In the genomic region with DNA sequence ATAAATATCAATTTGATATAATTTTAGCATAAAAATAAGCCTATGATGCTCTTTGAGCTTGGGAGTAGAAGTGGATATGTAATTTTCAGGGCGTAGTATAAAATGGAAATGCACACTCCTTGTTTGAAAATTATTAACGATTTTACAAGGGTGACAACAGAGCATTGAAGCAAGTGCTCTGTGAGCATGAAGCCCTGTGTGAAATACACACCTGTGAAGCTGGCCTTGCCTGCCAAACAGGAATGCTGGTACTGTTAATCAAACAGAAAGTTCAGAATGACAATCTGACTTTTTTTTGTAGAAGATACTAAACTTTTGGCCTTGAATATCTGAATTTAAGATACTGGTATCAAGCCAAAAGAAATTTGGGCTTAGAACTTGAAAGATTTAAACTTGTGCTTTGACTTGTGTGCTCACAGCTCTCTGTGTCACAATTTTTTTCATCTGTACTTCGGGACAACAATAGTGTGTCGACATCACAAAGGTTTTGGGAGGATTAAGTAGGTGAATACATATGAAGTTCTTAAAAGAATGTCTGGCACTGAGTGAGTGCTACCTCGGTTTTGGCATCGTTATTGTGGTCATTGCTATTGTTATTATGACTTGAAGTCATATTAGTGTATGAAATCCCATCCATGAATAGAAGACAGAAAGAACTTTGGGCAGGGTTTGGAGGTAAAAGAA, we compare ENCODE assay signal across 28 cellular contexts. TPM values are rescaled to one million over a fixed set of nuclear protein-coding genes. Genes with fewer than 3 reads are reported as not detected.
DNase-seq lines count a peak whose midpoint lies in the region; ATAC-seq, FAIRE-seq and TF ChIP-seq lines count a peak whose summit lies in the region.
"Had no signal": no experiment of that assay in that cellular context is flagged by ENCODE, and none has a peak within 500 bp of the region (broad histone marks: within the 10 kb centered on the region; RNA-seq: fewer than 3 reads in every experiment).

No MANE protein-coding gene starts in this region.

- no peak for TF ChIP-seq CTCF in MCF 10A (IDR thresholded peaks at IDR 0.05; ENCODE audit: unreplicated experiment)
- no peak for TF ChIP-seq CTCF in breast epithelium (IDR thresholded peaks at IDR 0.05)
- TF ChIP-seq CTCF in left lung (IDR thresholded peaks at IDR 0.05) = no peak

- H3K27ac ChIP-seq in breast epithelium (no peak overlapping the region), esophagus (ENCODE audit: low read depth in 2 of 2, low read length in 1 of 2) (peak overlapping the region; percentile 21 to 42), left lung (no peak overlapping the region), small intestine (ENCODE audit: low read depth in 1 of 2, low read length in 1 of 2) (no peak overlapping the region)
- no peak overlapping the region for H3K27ac ChIP-seq in CD8-positive, alpha-beta memory T cell (ENCODE audit: low read depth, low read length)
- H3K27ac ChIP-seq: 22Rv1, BLaER1 had no signal

- CTCF ChIA-PET in MCF 10A (lab: Yijun Ruan, JAX) = interaction anchor here (0.6 to 1.5 kb wide), 4 partner anchors 9 to 53 kb away, joined by 3 to 5 read pairs (median 4); no protein-coding TSS in a partner anchor
- CTCF ChIA-PET in CD8-positive, alpha-beta memory T cell (lab: Charles Lee) = no interaction called here

- H3K36me3 ChIP-seq in breast epithelium (no peaks in the 10 kb centered on the region), esophagus (ENCODE audit: control insufficient read depth in 2 of 2, insufficient read depth in 2 of 2, low read length in 1 of 2) (no peaks in the 10 kb centered on the region), left lung (peaks cover 0 to 33% of the 10 kb centered on the region in 2 donors), small intestine (ENCODE audit: control insufficient read depth in 2 of 2, insufficient read depth in 2 of 2, low read length in 2 of 2) (no peaks in the 10 kb centered on the region)
- H3K36me3 ChIP-seq in CD8-positive, alpha-beta memory T cell (ENCODE audit: insufficient read depth, low read length) = no peaks in the 10 kb centered on the region
- H3K36me3 ChIP-seq: BE2C, BLaER1 had no signal

- H3K27me3 Mint-ChIP-seq in MCF 10A (ENCODE audit: insufficient read depth, unreplicated experiment) = no peaks in the 10 kb centered on the region
- H3K27me3 Mint-ChIP-seq in stimulated activated memory B cell treated with anti-CD40 and anti-IgM and Interleukin-4, amounts not matched to agents 10 μg/mL and 1 μg/mL and 100 μg/mL, for 72 hours = no peaks in the 10 kb centered on the region
- no peaks in the 10 kb centered on the region for H3K27me3 Mint-ChIP-seq in CD8-positive, alpha-beta memory T cell
- H3K27me3 Mint-ChIP-seq: CD4-positive, alpha-beta memory T cell; CD4-positive, CD25-positive, alpha-beta regulatory T cell had no signal

- DNase-seq in MCF 10A (ENCODE audit: unreplicated experiment) (peak; percentile 8), breast epithelium (ENCODE audit: low spot score in 2 of 2) (no peak), left lung (no peak), small intestine (no peak)
- no peak for DNase-seq in CD8-positive, alpha-beta memory T cell
- DNase-seq: ACHN; BE2C; C1 segment of cervical spinal cord; Caco-2; Calu3; CD4-positive, alpha-beta memory T cell; CD4-positive, CD25-positive, alpha-beta regulatory T cell; DMS79; DND-41; EL; GDM1 had no signal

- intact Hi-C loops in MCF 10A (cut with micrococcal nuclease) (no loop called here), breast epithelium (cut with DNase I; ENCODE audit: low total_unique reads) (no loop called here), left lung (cut with DNase I) (no loop called here)

- 46 to 55% methylated on average over 6 of the region's 6 CpGs for WGBS in esophagus, 2 donors
- WGBS in small intestine, 3 donors = 61 to 85% (median 72%) methylated on average over 6 of the region's 6 CpGs

- H3K4me1 ChIP-seq in breast epithelium (no peaks in the 10 kb centered on the region), esophagus (ENCODE audit: control insufficient read depth in 2 of 2, insufficient read depth in 2 of 2, low read length in 1 of 2) (no peaks in the 10 kb centered on the region), left lung (no peaks in the 10 kb centered on the region), small intestine (ENCODE audit: control insufficient read depth in 2 of 2, insufficient read depth in 1 of 2, low read depth in 1 of 2, low read length in 1 of 2) (no peaks in the 10 kb centered on the region)
- no peaks in the 10 kb centered on the region for H3K4me1 ChIP-seq in CD8-positive, alpha-beta memory T cell (ENCODE audit: insufficient read depth, low read length)
- H3K4me1 ChIP-seq: BE2C, BLaER1, Caco-2 had no signal

- BruUV-seq in MCF 10A (replicated peaks; lab: Mats Ljungman, UMichigan) = no TSS peak

- H3K4me1 Mint-ChIP-seq in MCF 10A (ENCODE audit: insufficient read depth, unreplicated experiment) = no peaks in the 10 kb centered on the region
- H3K4me1 Mint-ChIP-seq in stimulated activated memory B cell treated with anti-CD40 and anti-IgM and Interleukin-4, amounts not matched to agents 10 μg/mL and 1 μg/mL and 100 μg/mL, for 72 hours = peaks cover 6% of the 10 kb centered on the region
- no peaks in the 10 kb centered on the region for H3K4me1 Mint-ChIP-seq in CD8-positive, alpha-beta memory T cell
- H3K4me1 Mint-ChIP-seq: CD14-positive monocyte; CD4-positive, alpha-beta memory T cell; CD4-positive, CD25-positive, alpha-beta regulatory T cell had no signal

- no peak for FAIRE-seq in small intestine (lab: Jason Lieb, UNC)
- FAIRE-seq: D721Med, GM12878, GM12892, GM18507, GM19239 had no signal

- no peak overlapping the region for H3K27ac Mint-ChIP-seq in MCF 10A (ENCODE audit: low read depth, unreplicated experiment)
- peak overlapping the region; percentile 1 for H3K27ac Mint-ChIP-seq in stimulated activated memory B cell treated with anti-CD40 and anti-IgM and Interleukin-4, amounts not matched to agents 10 μg/mL and 1 μg/mL and 100 μg/mL, for 72 hours
- H3K27ac Mint-ChIP-seq in CD8-positive, alpha-beta memory T cell = no peak overlapping the region
- H3K27ac Mint-ChIP-seq: CD14-positive monocyte; CD4-positive, alpha-beta memory T cell; CD4-positive, CD25-positive, alpha-beta regulatory T cell had no signal

- H3K9me3 ChIP-seq in breast epithelium (no peaks in the 10 kb centered on the region), esophagus (ENCODE audit: control insufficient read depth in 2 of 2, insufficient read depth in 1 of 2, low read depth in 1 of 2, low read length in 1 of 2) (no peaks in the 10 kb centered on the region), left lung (no peaks in the 10 kb centered on the region), small intestine (ENCODE audit: control insufficient read depth, low read depth) (no peaks in the 10 kb centered on the region)
- no peaks in the 10 kb centered on the region for H3K9me3 ChIP-seq in CD8-positive, alpha-beta memory T cell (ENCODE audit: low read length)
- H3K9me3 ChIP-seq: BE2C, BLaER1 had no signal

- TF ChIP-seq POLR2A in breast epithelium (IDR thresholded peaks at IDR 0.05) = no peak

- POLR2A ChIA-PET in MCF 10A (lab: Yijun Ruan, JAX) = no interaction called here
- POLR2A ChIA-PET in CD8-positive, alpha-beta memory T cell (lab: Charles Lee) = no interaction called here

- ATAC-seq in left lung (peak; percentile 5), GM21381 (IDR thresholded peaks at IDR 0.05; ENCODE audit: unreplicated experiment) (no peak)
- ATAC-seq in stimulated activated memory B cell treated with anti-CD40 and anti-IgM and Interleukin-4, amounts not matched to agents 10 μg/mL and 1 μg/mL and 100 μg/mL, for 72 hours = no peak
- ATAC-seq: GM12878 had no signal

- H3K9me3 Mint-ChIP-seq in MCF 10A (ENCODE audit: unreplicated experiment) = no peaks in the 10 kb centered on the region
- no peaks in the 10 kb centered on the region for H3K9me3 Mint-ChIP-seq in stimulated activated memory B cell treated with anti-CD40 and anti-IgM and Interleukin-4, amounts not matched to agents 10 μg/mL and 1 μg/mL and 100 μg/mL, for 72 hours
- H3K9me3 Mint-ChIP-seq in CD8-positive, alpha-beta memory T cell = no peaks in the 10 kb centered on the region
- H3K9me3 Mint-ChIP-seq: CD14-positive monocyte; CD4-positive, CD25-positive, alpha-beta regulatory T cell had no signal

- no peaks in the 10 kb centered on the region for H3K36me3 Mint-ChIP-seq in MCF 10A (ENCODE audit: insufficient read depth, unreplicated experiment)
- H3K36me3 Mint-ChIP-seq in stimulated activated memory B cell treated with anti-CD40 and anti-IgM and Interleukin-4, amounts not matched to agents 10 μg/mL and 1 μg/mL and 100 μg/mL, for 72 hours = peaks cover 22% of the 10 kb centered on the region
- H3K36me3 Mint-ChIP-seq in CD8-positive, alpha-beta memory T cell = no peaks in the 10 kb centered on the region
- H3K36me3 Mint-ChIP-seq: CD4-positive, alpha-beta memory T cell; CD4-positive, CD25-positive, alpha-beta regulatory T cell had no signal

- no peaks in the 10 kb centered on the region for H3K27me3 ChIP-seq in breast epithelium
- no peaks in the 10 kb centered on the region for H3K27me3 ChIP-seq in esophagus (ENCODE audit: control insufficient read depth in 1 of 2, insufficient read depth in 2 of 2, low read length in 2 of 2)
- H3K27me3 ChIP-seq in left lung = no peaks in the 10 kb centered on the region
- H3K27me3 ChIP-seq in small intestine (ENCODE audit: control insufficient read depth in 2 of 2, insufficient read depth in 2 of 2, low read length in 2 of 2) = no peaks in the 10 kb centered on the region
- H3K27me3 ChIP-seq in CD8-positive, alpha-beta memory T cell (ENCODE audit: insufficient read depth, low read length, poor library complexity, severe bottlenecking) = no peaks in the 10 kb centered on the region
- H3K27me3 ChIP-seq: BE2C, BLaER1 had no signal

- H3K4me3 Mint-ChIP-seq in MCF 10A (ENCODE audit: unreplicated experiment) = no peak overlapping the region
- H3K4me3 Mint-ChIP-seq in stimulated activated memory B cell treated with anti-CD40 and anti-IgM and Interleukin-4, amounts not matched to agents 10 μg/mL and 1 μg/mL and 100 μg/mL, for 72 hours = no peak overlapping the region
- no peak overlapping the region for H3K4me3 Mint-ChIP-seq in CD8-positive, alpha-beta memory T cell
- H3K4me3 Mint-ChIP-seq: CD14-positive monocyte; CD4-positive, alpha-beta memory T cell; CD4-positive, CD25-positive, alpha-beta regulatory T cell had no signal

- H3K4me3 ChIP-seq in breast epithelium = no peak overlapping the region
- no peak overlapping the region for H3K4me3 ChIP-seq in esophagus (ENCODE audit: low read depth in 1 of 2, low read length in 2 of 2)
- no peak overlapping the region for H3K4me3 ChIP-seq in left lung
- no peak overlapping the region for H3K4me3 ChIP-seq in small intestine (ENCODE audit: low read depth in 1 of 2, low read length in 2 of 2)
- no peak overlapping the region for H3K4me3 ChIP-seq in CD8-positive, alpha-beta memory T cell (ENCODE audit: low read length)
- H3K4me3 ChIP-seq: BLaER1, GM12878 had no signal

RNA-seq across cellular contexts. Expression of gene LRRK2, which starts 47.3 kb away (rescaled TPM):
- total RNA-seq in MCF 10A (2022) = 4.2 and 4.5 TPM in 2 replicates
- total RNA-seq in breast epithelium = 10 to 100 TPM; 11.1 to 30.9 (median 13.5) TPM
- 1 to 10 TPM; 5.8 to 6.6 TPM for polyA plus RNA-seq in esophagus
- total RNA-seq in left lung = 100 to 1,000 TPM; 351 to 515 TPM
- polyA plus RNA-seq in small intestine = 1 to 10 TPM in 1 of 3 donors, under 1 TPM in 2; 0.22 to 1.7 (median 0.81) TPM
- under 1 TPM; 0.31 TPM for total RNA-seq in CD8-positive, alpha-beta memory T cell
- not detected for polyA plus RNA-seq in CD8-positive, alpha-beta memory T cell
- total RNA-seq: G401 had no signal

Comparison
In these comparisons a context has a peak if more than half of its experiments do, and no peak if none do; other contexts are left out.
1. H3K27ac ChIP-seq: peak in esophagus (2 of 2); none in breast epithelium (0 of 2), left lung (0 of 2), small intestine (0 of 2) and CD8-positive, alpha-beta memory T cell (single experiment).
2. RNA of gene LRRK2, which starts 47.3 kb away (total RNA-seq): 351 to 515 TPM in left lung; 11.1 to 30.9 TPM in breast epithelium, 4.2 to 4.5 TPM in MCF 10A and 0.31 TPM in CD8-positive, alpha-beta memory T cell; every median in the first group is over 10 times any median in the second.